ENCODE assay signal across 16 cellular contexts in genomic region chr7:46360811-46361210, GRCh38.
"Had no signal": no experiment of that assay in that cellular context is flagged by ENCODE, and none has a peak within 500 bp of the region (broad histone marks: within the 10 kb centered on the region; RNA-seq: fewer than 3 reads in every experiment).

No MANE protein-coding gene starts in this region.

- ATAC-seq: activated CD8-positive, alpha-beta T cell treated with anti-CD3 and anti-CD28 coated beads, Interleukin-2, amount 10 ng/mL, durations not matched to agents 7 days and 5 days; activated naive CD8-positive, alpha-beta T cell treated with anti-CD3 and anti-CD28 coated beads, Interleukin-2, amount 50 U/mL, for 24 hours; heart left ventricle; left lobe of liver; natural killer cell treated with Interleukin-12 subunit alpha and Interleukin-12 subunit beta and Interleukin-15 and Interleukin-18, amount 100 ng/mL, for 72 hours; WTC11 had no signal

- H3K27ac ChIP-seq: colonic mucosa, heart left ventricle, ovary, stomach had no signal

- H3K4me3 ChIP-seq: colonic mucosa, heart left ventricle, ovary, stomach had no signal

- H3K27me3 ChIP-seq: colonic mucosa, heart left ventricle, ovary, stomach had no signal

- DNase-seq: activated CD4-positive, alpha-beta T cell treated with anti-CD3 and anti-CD28 coated beads for 48 hours; activated CD8-positive, alpha-beta memory T cell treated with anti-CD3 and anti-CD28 coated beads, Interleukin-2, amount 50 U/mL, for 48 hours; activated CD8-positive, alpha-beta T cell treated with anti-CD3 and anti-CD28 coated beads, Interleukin-2, amount 10 ng/mL, durations not matched to agents 7 days and 5 days; activated naive CD4-positive, alpha-beta T cell treated with Interleukin-2 at 50 U/mL for 16 hours; activated naive CD8-positive, alpha-beta T cell treated with anti-CD3 and anti-CD28 coated beads, Interleukin-2, amount 50 U/mL, for 24 hours; colonic mucosa; effector CD4-positive, alpha-beta T cell; ovary; stimulated activated CD4-positive, alpha-beta T cell treated with anti-CD3 and anti-CD28 coated beads, Interleukin-4, amount 100 ng/mL, for 1 hour; stimulated activated CD8-positive, alpha-beta memory T cell treated with anti-CD3 and anti-CD28 coated beads, Interleukin-4, amount 100 ng/mL, for 48 hours; stomach; T1000 had no signal

- H3K36me3 ChIP-seq: colonic mucosa, heart left ventricle, ovary, stomach had no signal

- H3K4me1 ChIP-seq: colonic mucosa, heart left ventricle had no signal

- H3K9me3 ChIP-seq: colonic mucosa, heart left ventricle, ovary, stomach had no signal
